ENCODE assay signal across 9 cellular contexts in the genomic region with DNA sequence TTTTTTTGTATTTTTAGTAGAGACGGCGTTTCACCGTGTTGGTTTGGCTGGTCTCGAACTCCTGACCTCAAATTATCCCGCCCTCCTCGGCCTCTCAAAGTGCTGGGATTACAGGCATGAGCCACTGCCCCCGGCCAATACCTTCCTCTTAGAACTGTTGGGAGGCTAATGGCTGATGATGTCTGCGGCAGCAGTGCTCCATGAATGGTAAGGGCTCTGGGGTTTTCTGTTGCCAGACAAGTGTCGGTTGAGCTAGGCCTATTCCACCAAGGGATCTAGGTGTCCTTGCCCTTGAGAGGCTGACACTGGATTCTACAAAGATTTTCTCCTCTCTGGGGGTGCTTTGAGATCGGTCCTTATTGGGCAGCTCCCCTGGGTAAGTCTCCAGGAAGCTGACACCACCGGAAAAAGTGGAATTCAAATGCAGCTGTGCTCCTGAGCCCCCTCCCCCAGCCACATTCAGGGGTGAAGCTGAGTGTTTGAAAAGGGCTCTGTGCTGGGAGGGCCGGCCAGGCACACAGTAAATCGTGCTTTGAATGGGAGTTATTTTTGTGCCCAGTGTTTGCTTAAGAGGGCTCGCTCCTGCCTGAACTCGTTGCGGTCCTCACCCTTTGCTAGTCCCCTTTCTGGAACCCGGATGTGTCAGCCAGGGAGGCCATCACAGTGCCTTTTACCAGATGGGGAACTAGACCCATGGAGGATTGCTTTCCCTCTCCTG. TPM values are rescaled to one million over a fixed set of nuclear protein-coding genes. Genes with fewer than 3 reads are reported as not detected.
A peak's percentile ranks its signal among the peaks of the same experiment; 100 is the strongest.
DNase-seq lines count a peak whose midpoint lies in the region; ATAC-seq and TF ChIP-seq lines count a peak whose summit lies in the region.
"Had no signal": no experiment of that assay in that cellular context is flagged by ENCODE, and none has a peak within 500 bp of the region (broad histone marks: within the 10 kb centered on the region; RNA-seq: fewer than 3 reads in every experiment).

No MANE protein-coding gene starts in this region.

- TF ChIP-seq CTCF in PC-9 (conservative IDR thresholded peaks at IDR 0.05), result no peak

- ATAC-seq in stimulated activated naive CD8-positive, alpha-beta T cell treated with anti-CD3 and anti-CD28 coated beads, Interleukin-15, amount 100 ng/mL, for 72 hours, result no peak

- H3K4me3 Mint-ChIP-seq in stimulated activated naive CD8-positive, alpha-beta T cell treated with anti-CD3 and anti-CD28 coated beads, Interleukin-15, amount 100 ng/mL, for 72 hours, result no peak overlapping the region

- H2AFZ ChIP-seq in PC-9, result no peak overlapping the region

- no peaks in the 10 kb centered on the region for H3K9me3 ChIP-seq in HUES48 (ENCODE audit: control insufficient read depth, insufficient read depth, low read length)
- no peaks in the 10 kb centered on the region for H3K9me3 ChIP-seq in PC-9 (ENCODE audit: insufficient read depth, low read depth)

- H3K27me3 ChIP-seq in HUES48 (ENCODE audit: control insufficient read depth, insufficient read depth, low read length) (peaks cover 5% of the 10 kb centered on the region), PC-9 (ENCODE audit: insufficient read depth, low read depth) (no peaks in the 10 kb centered on the region)

- intact Hi-C loops in PC-9 (cut with micrococcal nuclease; ENCODE audit: unreplicated experiment), result loop anchor here (10.0 kb wide), 1 partner anchor 417 kb away; the partner anchor contains the start of gene PIK3C2B
- intact Hi-C loops in head of caudate nucleus (cut with DNase I), result no loop called here

- H3F3A ChIP-seq in PC-9 (ENCODE audit: insufficient read depth, low read depth), result peaks cover 38% of the 10 kb centered on the region

- CTCF ChIA-PET in PC-9 (lab: Charles Lee), result no interaction called here

- H3K4me2 ChIP-seq in PC-9, result peak overlapping the region; percentile 96

- H3K9me2 ChIP-seq in PC-9 (ENCODE audit: insufficient read depth), result no peaks in the 10 kb centered on the region

- DNase-seq in PC-9 (peak in 1 of 2 experiments; percentile 34), head of caudate nucleus (peak in 24 of 42 donors; percentile 9 to 67 (median 40)), putamen (ENCODE audit: low spot score) (peak; percentile 27), KG1 (lab: John Stamatoyannopoulos, UW) (no peak)
- no peak for DNase-seq in stimulated activated naive CD8-positive, alpha-beta T cell treated with anti-CD3 and anti-CD28 coated beads, Interleukin-15, amount 100 ng/mL, for 72 hours
- DNase-seq in activated CD4-positive, alpha-beta T cell treated with anti-CD3 and anti-CD28 coated beads, Interleukin-2, amount 50 U/mL, for 4 hours, result no peak
- DNase-seq in activated CD4-positive, alpha-beta T cell treated with anti-CD3 and anti-CD28 coated beads, Interleukin-2, amount 50 U/mL, for 1 hour, result no peak
- DNase-seq: cerebellar nuclear complex had no signal

- no peaks in the 10 kb centered on the region for H3K36me3 ChIP-seq in HUES48 (ENCODE audit: control insufficient read depth, insufficient read depth, low read length)
- no peaks in the 10 kb centered on the region for H3K36me3 ChIP-seq in PC-9 (ENCODE audit: low read depth)

- POLR2A ChIA-PET in PC-9 (lab: Charles Lee; ENCODE audit: unreplicated experiment), result no interaction called here

- peak overlapping the region; percentile 41 for H3K4me3 ChIP-seq in HUES48 (ENCODE audit: low read depth, low read length)
- peak overlapping the region; percentile 19; the same call in 1 of the 2 replicates for H3K4me3 ChIP-seq in PC-9

- peak overlapping the region; percentile 24 for H3K9ac ChIP-seq in HUES48 (ENCODE audit: low read depth, low read length)

- peaks cover 20% of the 10 kb centered on the region for H3K4me1 Mint-ChIP-seq in stimulated activated naive CD8-positive, alpha-beta T cell treated with anti-CD3 and anti-CD28 coated beads, Interleukin-15, amount 100 ng/mL, for 72 hours

- BruUV-seq in PC-9 (replicated peaks; lab: Mats Ljungman, UMichigan), result no TSS peak

- H3K27ac ChIP-seq in HUES48 (ENCODE audit: low read depth, low read length), result peak overlapping the region; percentile 93
- peak overlapping the region; percentile 77 for H3K27ac ChIP-seq in PC-9

- peaks cover 100% of the 10 kb centered on the region for H3K79me2 ChIP-seq in PC-9 (ENCODE audit: low read depth)

- no peak overlapping the region for H3K27ac Mint-ChIP-seq in stimulated activated naive CD8-positive, alpha-beta T cell treated with anti-CD3 and anti-CD28 coated beads, Interleukin-15, amount 100 ng/mL, for 72 hours

- H3K9me3 Mint-ChIP-seq in stimulated activated naive CD8-positive, alpha-beta T cell treated with anti-CD3 and anti-CD28 coated beads, Interleukin-15, amount 100 ng/mL, for 72 hours, result no peaks in the 10 kb centered on the region

- peaks cover 37% of the 10 kb centered on the region for H4K20me1 ChIP-seq in PC-9 (ENCODE audit: insufficient read depth)

- H3K27me3 Mint-ChIP-seq in stimulated activated naive CD8-positive, alpha-beta T cell treated with anti-CD3 and anti-CD28 coated beads, Interleukin-15, amount 100 ng/mL, for 72 hours, result peaks cover 66% of the 10 kb centered on the region

- H3K4me1 ChIP-seq in HUES48 (ENCODE audit: control insufficient read depth, insufficient read depth, low read length) (peaks cover 69% of the 10 kb centered on the region), PC-9 (replicated peaks; ENCODE audit: insufficient read depth) (peaks cover 78% of the 10 kb centered on the region)

RNA-seq across cellular contexts. Expression of gene SOX13, which starts 5.2 kb away (rescaled TPM):
- 89.9 and 102 TPM in 2 replicates for total RNA-seq in PC-9 (2021)

Comparison
In these comparisons a context has a peak if more than half of its experiments do, and no peak if none do; other contexts are left out.
1. DNase-seq: peak in head of caudate nucleus (24 of 42) and putamen (single experiment); none in KG1 (single experiment), stimulated activated naive CD8-positive, alpha-beta T cell treated with anti-CD3 and anti-CD28 coated beads, Interleukin-15, amount 100 ng/mL, for 72 hours (0 of 2), activated CD4-positive, alpha-beta T cell treated with anti-CD3 and anti-CD28 coated beads, Interleukin-2, amount 50 U/mL, for 4 hours (0 of 2) and activated CD4-positive, alpha-beta T cell treated with anti-CD3 and anti-CD28 coated beads, Interleukin-2, amount 50 U/mL, for 1 hour (single experiment).